In the genomic region with DNA sequence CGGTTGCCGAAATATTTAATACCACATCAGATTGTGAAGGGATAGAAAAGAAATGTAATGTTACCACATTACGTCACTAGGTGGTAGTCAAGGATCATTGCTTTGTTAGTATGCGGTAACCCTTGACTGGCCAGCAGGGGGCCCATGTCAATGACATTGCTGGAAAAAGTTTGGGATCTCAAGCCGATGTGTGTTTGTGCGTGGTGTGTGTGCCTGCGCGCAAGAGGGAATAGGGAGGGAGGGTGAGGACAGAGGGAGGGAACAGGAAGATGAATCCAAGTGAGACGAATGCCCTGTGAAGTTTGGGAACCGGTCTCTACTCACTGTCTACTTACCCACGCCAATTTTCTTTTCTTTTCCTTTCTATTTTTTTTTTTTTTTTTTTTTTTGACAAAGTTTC, we compare ENCODE assay signal across 8 cellular contexts. TPM values are rescaled to one million over a fixed set of nuclear protein-coding genes. Genes with fewer than 3 reads are reported as not detected.
DNase-seq lines count a peak whose midpoint lies in the region; ATAC-seq and TF ChIP-seq lines count a peak whose summit lies in the region.

No MANE protein-coding gene starts in this region.

- no peak for TF ChIP-seq POLR2A in gastroesophageal sphincter (IDR thresholded peaks at IDR 0.05)
- TF ChIP-seq POLR2A in upper lobe of left lung (IDR thresholded peaks at IDR 0.05) = no peak

- H3K4me1 Mint-ChIP-seq in GM23338 = peaks cover 28% of the 10 kb centered on the region

- H3K27ac Mint-ChIP-seq in GM23338 = no peak overlapping the region

- no peak overlapping the region for H3K9ac ChIP-seq in parathyroid adenoma

- H3F3A ChIP-seq in GM23338 (replicated peaks; ENCODE audit: low read depth) = 0 out of 2 replicates have a peak, but pooled peaks cover 4% of the 10 kb centered on the region

- 0 out of 2 replicates have a peak overlapping the region, but pooled peaks have one; percentile 15 for H3K4me3 ChIP-seq in GM23338
- H3K4me3 ChIP-seq in gastroesophageal sphincter = no peak overlapping the region
- no peak overlapping the region for H3K4me3 ChIP-seq in parathyroid adenoma (ENCODE audit: low read depth, low read length)
- no peak overlapping the region for H3K4me3 ChIP-seq in upper lobe of left lung

- H3K9me3 Mint-ChIP-seq in GM23338 = no peaks in the 10 kb centered on the region; the same call in 2 of the 3 replicates

- WGBS in gastroesophageal sphincter (ENCODE audit: low coverage in 1 of 2), 2 donors = 3 to 6% methylated on average over 10 to 11 of the region's 11 CpGs
- WGBS in upper lobe of left lung, 2 donors = 4 to 5% methylated on average over 11 of the region's 11 CpGs

- H3K4me2 ChIP-seq in GM23338 (no peak overlapping the region), parathyroid adenoma (ENCODE audit: low read length) (no peak overlapping the region)

- peak; percentile 98 for TF ChIP-seq CTCF in GM23338 (conservative IDR thresholded peaks at IDR 0.05; ENCODE audit: low read depth in 2 of 2)
- peak; percentile 47 to 87 (median 80) for TF ChIP-seq CTCF in gastroesophageal sphincter (IDR thresholded peaks at IDR 0.05)
- peak; percentile 64 for TF ChIP-seq CTCF in parathyroid adenoma (IDR thresholded peaks at IDR 0.05)
- peak; percentile 63 to 92 (median 82) for TF ChIP-seq CTCF in upper lobe of left lung (IDR thresholded peaks at IDR 0.05)

- peak overlapping the region; percentile 46; the same call in 2 of the 3 replicates for H3K4me3 Mint-ChIP-seq in GM23338

- TF ChIP-seq EP300 in gastroesophageal sphincter (IDR thresholded peaks at IDR 0.05) (no peak), upper lobe of left lung (IDR thresholded peaks at IDR 0.05) (no peak)

- no peaks in the 10 kb centered on the region for H3K9me2 ChIP-seq in GM23338 (ENCODE audit: insufficient read depth)

- H3K79me2 ChIP-seq in GM23338 (replicated peaks; ENCODE audit: insufficient read depth) = no peaks in the 10 kb centered on the region
- no peaks in the 10 kb centered on the region for H3K79me2 ChIP-seq in parathyroid adenoma

- H3K27me3 Mint-ChIP-seq in GM23338 (ENCODE audit: insufficient read depth, low read depth, poor library complexity) = peaks cover 7% of the 10 kb centered on the region

- H3K27ac ChIP-seq in GM23338 (ENCODE audit: low read depth) (no peak overlapping the region), gastroesophageal sphincter (no peak overlapping the region), parathyroid adenoma (no peak overlapping the region), upper lobe of left lung (no peak overlapping the region)

- no peaks in the 10 kb centered on the region for H3K36me3 Mint-ChIP-seq in GM23338 (ENCODE audit: low read depth)

- H3K27me3 ChIP-seq in GM23338 (ENCODE audit: insufficient read depth) (no peaks in the 10 kb centered on the region), gastroesophageal sphincter (peaks cover 18% of the 10 kb centered on the region), parathyroid adenoma (ENCODE audit: control insufficient read depth, insufficient read depth, low read length) (no peaks in the 10 kb centered on the region), upper lobe of left lung (no peaks in the 10 kb centered on the region)

- H2AFZ ChIP-seq in GM23338 (no peak overlapping the region), parathyroid adenoma (no peak overlapping the region)

- DNase-seq in ELR (ENCODE audit: low read depth) = peak; percentile 90
- DNase-seq in GM23338 (ENCODE audit: low spot score) = peak; percentile 95
- DNase-seq in LHCN-M2 (ENCODE audit: low read depth) = peak; percentile 84
- peak; percentile 81 for DNase-seq in RPMI7951 (ENCODE audit: low read depth)
- peak; percentile 31 for DNase-seq in activated T-helper 9 cell treated with anti-CD3 and anti-CD28 coated beads, Interleukin-2, amount 50 U/mL, for 16 hours (ENCODE audit: low read depth)
- DNase-seq in upper lobe of left lung = peak in 1 of 2 donors; percentile 70

- ATAC-seq in GM23338 = peak; percentile 73
- ATAC-seq in gastroesophageal sphincter = peak; percentile 79
- ATAC-seq in upper lobe of left lung (ENCODE audit: low FRiP score in 2 of 2) = peak; percentile 87 to 94

- no peaks in the 10 kb centered on the region for H4K20me1 ChIP-seq in GM23338 (replicated peaks; ENCODE audit: insufficient read depth)

- H3K9me3 ChIP-seq in gastroesophageal sphincter (peaks cover 0 to 11% (median 0%) of the 10 kb centered on the region in 3 donors), parathyroid adenoma (ENCODE audit: control insufficient read depth, low read length) (no peaks in the 10 kb centered on the region), upper lobe of left lung (no peaks in the 10 kb centered on the region)

- H3K36me3 ChIP-seq in GM23338 (ENCODE audit: insufficient read depth) (no peaks in the 10 kb centered on the region), gastroesophageal sphincter (no peaks in the 10 kb centered on the region), parathyroid adenoma (ENCODE audit: control insufficient read depth, insufficient read depth, low read length) (no peaks in the 10 kb centered on the region), upper lobe of left lung (no peaks in the 10 kb centered on the region)

- H3K4me1 ChIP-seq in GM23338 (ENCODE audit: insufficient read depth) (peaks cover 17% of the 10 kb centered on the region), gastroesophageal sphincter (no peaks in the 10 kb centered on the region), parathyroid adenoma (no peaks in the 10 kb centered on the region), upper lobe of left lung (peaks cover 0 to 7% (median 0%) of the 10 kb centered on the region in 4 donors)

TF ChIP-seq in GM23338, 12 proteins besides CTCF, POLR2A, EP300 and RAD21:
- TF ChIP-seq CREB1 (CRISPR knock-in tag; IDR thresholded peaks at IDR 0.05; ENCODE audit: low read depth) = peak; percentile 82
- TF ChIP-seq, protein P1, sequence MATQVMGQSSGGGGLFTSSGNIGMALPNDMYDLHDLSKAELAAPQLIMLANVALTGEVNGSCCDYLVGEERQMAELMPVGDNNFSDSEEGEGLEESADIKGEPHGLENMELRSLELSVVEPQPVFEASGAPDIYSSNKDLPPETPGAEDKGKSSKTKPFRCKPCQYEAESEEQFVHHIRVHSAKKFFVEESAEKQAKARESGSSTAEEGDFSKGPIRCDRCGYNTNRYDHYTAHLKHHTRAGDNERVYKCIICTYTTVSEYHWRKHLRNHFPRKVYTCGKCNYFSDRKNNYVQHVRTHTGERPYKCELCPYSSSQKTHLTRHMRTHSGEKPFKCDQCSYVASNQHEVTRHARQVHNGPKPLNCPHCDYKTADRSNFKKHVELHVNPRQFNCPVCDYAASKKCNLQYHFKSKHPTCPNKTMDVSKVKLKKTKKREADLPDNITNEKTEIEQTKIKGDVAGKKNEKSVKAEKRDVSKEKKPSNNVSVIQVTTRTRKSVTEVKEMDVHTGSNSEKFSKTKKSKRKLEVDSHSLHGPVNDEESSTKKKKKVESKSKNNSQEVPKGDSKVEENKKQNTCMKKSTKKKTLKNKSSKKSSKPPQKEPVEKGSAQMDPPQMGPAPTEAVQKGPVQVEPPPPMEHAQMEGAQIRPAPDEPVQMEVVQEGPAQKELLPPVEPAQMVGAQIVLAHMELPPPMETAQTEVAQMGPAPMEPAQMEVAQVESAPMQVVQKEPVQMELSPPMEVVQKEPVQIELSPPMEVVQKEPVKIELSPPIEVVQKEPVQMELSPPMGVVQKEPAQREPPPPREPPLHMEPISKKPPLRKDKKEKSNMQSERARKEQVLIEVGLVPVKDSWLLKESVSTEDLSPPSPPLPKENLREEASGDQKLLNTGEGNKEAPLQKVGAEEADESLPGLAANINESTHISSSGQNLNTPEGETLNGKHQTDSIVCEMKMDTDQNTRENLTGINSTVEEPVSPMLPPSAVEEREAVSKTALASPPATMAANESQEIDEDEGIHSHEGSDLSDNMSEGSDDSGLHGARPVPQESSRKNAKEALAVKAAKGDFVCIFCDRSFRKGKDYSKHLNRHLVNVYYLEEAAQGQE (IDR thresholded peaks at IDR 0.05; ENCODE audit: unreplicated experiment) = no peak

RNA-seq across cellular contexts. Expression of gene MRGPRX2, which starts 10.7 kb away (rescaled TPM):
- total RNA-seq in GM23338 (2014; rRNA removed; shearing (Covaris generic)) = not detected in 2 replicates
- not detected in 2 replicates for polyA plus RNA-seq in GM23338 (2016; fragmentation: Nextera tagmentation; extraction: Ambion mirVana)
- total RNA-seq in LHCN-M2 (2014; rRNA removed) (not detected in 2 replicates), gastroesophageal sphincter (under 1 TPM in 1 of 4 donors, not detected in 3; 0.67 TPM), upper lobe of left lung (under 1 TPM in 1 of 6 donors, not detected in 5; 0.14 TPM)
- not detected for polyA plus RNA-seq in LHCN-M2 (2012)
- not detected in 2 replicates for total RNA-seq in RPMI7951 (2014; rRNA removed; shearing (Covaris generic))

RNA-seq across cellular contexts. Expression of gene ZDHHC13, which starts 45.7 kb away (rescaled TPM):
- total RNA-seq in GM23338 (2014; rRNA removed; shearing (Covaris generic)) = 27.7 and 30.0 TPM in 2 replicates
- 18.2 and 21.0 TPM in 2 replicates for polyA plus RNA-seq in GM23338 (2016; fragmentation: Nextera tagmentation; extraction: Ambion mirVana)
- total RNA-seq in LHCN-M2 (2014; rRNA removed) = 15.8 and 19.6 TPM in 2 replicates
- polyA plus RNA-seq in LHCN-M2 (2012) = 5.1 TPM
- 16.7 and 20.1 TPM in 2 replicates for total RNA-seq in RPMI7951 (2014; rRNA removed; shearing (Covaris generic))
- 10 to 100 TPM in 1 of 4 donors, 1 to 10 TPM in 3; 4.8 to 16.9 (median 6.6) TPM for total RNA-seq in gastroesophageal sphincter
- 10 to 100 TPM in 4 of 6 donors, 1 to 10 TPM in 2; 6.3 to 28.6 (median 11.1) TPM for total RNA-seq in upper lobe of left lung
